ENCODE assay signal across 1 cellular context in the genomic region with DNA sequence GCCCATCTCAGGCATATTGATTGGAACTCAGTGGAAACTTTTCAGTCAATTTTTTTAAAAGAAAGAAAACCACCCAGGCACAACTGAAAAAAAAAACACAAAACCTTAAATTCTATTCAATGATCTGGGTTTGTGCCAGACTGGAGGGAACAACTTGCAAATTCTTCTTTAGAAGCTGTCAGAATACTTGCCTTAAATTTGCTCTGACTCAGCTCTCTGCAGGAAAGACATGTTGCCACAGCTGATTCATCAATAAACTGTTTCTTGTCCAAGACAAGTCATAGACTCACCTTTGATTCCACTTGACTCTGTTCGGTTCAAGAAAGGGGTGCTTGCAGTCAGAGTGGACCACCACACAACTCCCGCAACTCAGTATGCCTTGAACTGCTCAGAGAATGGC.
A peak's percentile ranks its signal among the peaks of the same experiment; 100 is the strongest.
TF ChIP-seq lines count a peak whose summit lies in the region.

No MANE protein-coding gene starts in this region.

TF ChIP-seq in HepG2, 621 proteins besides CTCF, POLR2A, EP300 and RAD21 (continued from another document):
- TF ChIP-seq, protein P1, sequence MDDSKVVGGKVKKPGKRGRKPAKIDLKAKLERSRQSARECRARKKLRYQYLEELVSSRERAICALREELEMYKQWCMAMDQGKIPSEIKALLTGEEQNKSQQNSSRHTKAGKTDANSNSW (CRISPR knock-in tag; IDR thresholded peaks at IDR 0.05; ENCODE audit: borderline replicate concordance) = no peak
- TF ChIP-seq MAFF (IDR thresholded peaks at IDR 0.05; ENCODE audit: low read depth, low read length) (0 out of 2 replicates have a peak, but pooled peaks have one; percentile 28), ADNP (CRISPR knock-in tag; IDR thresholded peaks at IDR 0.05) (no peak), SIN3B (IDR thresholded peaks at IDR 0.05; ENCODE audit: low read length) (no peak), HDAC6 (IDR thresholded peaks at IDR 0.05; ENCODE audit: low read depth, low read length) (no peak)
TF ChIP-seq in HepG2: peak in this region for 1.
